In genomic region chr6:41779793-41780622, GRCh38 we compare ENCODE assay signal across 1 cellular context.
TF ChIP-seq lines count a peak whose summit lies in the region.

FRS3 (minus strand) TSS chr6:41779900; CDS start chr6:41776987, 2,913 bp downstream.

TF ChIP-seq in HepG2, 621 proteins besides CTCF, POLR2A, EP300 and RAD21 (continued from another document and continues in another):
- 0 out of 2 replicates have a peak, but pooled peaks have one; percentile 70 for TF ChIP-seq ZHX2 (IDR thresholded peaks at IDR 0.05; ENCODE audit: low read depth)
- no peak for TF ChIP-seq ZHX2 (CRISPR knock-in tag; IDR thresholded peaks at IDR 0.05; ENCODE audit: borderline replicate concordance)
- TF ChIP-seq MAFF (IDR thresholded peaks at IDR 0.05; ENCODE audit: low read depth, low read length), result no peak
- TF ChIP-seq ZNF256 (CRISPR knock-in tag; conservative IDR thresholded peaks at IDR 0.05), result no peak
- TF ChIP-seq, protein P1, sequence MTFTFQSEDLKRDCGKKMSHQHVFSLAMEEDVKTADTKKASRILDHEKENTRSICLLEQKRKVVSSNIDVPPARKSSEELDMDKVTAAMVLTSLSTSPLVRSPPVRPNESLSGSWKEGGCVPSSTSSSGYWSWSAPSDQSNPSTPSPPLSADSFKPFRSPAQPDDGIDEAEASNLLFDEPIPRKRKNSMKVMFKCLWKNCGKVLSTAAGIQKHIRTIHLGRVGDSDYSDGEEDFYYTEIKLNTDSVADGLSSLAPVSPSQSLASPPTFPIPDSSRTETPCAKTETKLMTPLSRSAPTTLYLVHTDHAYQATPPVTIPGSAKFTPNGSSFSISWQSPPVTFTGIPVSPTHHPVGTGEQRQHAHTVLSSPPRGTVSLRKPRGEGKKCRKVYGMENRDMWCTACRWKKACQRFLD (CRISPR knock-in tag; IDR thresholded peaks at IDR 0.05; ENCODE audit: borderline replicate concordance), result peak; percentile 79
- peak; percentile 68; the same call in 1 of the 2 replicates for TF ChIP-seq ZNF329 (CRISPR knock-in tag; IDR thresholded peaks at IDR 0.05; ENCODE audit: low read depth)
- TF ChIP-seq, protein P2, sequence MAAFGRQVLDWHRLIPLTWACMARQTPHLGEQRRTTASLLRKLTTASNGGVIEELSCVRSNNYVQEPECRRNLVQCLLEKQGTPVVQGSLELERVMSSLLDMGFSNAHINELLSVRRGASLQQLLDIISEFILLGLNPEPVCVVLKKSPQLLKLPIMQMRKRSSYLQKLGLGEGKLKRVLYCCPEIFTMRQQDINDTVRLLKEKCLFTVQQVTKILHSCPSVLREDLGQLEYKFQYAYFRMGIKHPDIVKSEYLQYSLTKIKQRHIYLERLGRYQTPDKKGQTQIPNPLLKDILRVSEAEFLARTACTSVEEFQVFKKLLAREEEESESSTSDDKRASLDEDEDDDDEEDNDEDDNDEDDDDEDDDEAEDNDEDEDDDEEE (CRISPR knock-in tag; IDR thresholded peaks at IDR 0.05), result no peak
- TF ChIP-seq ZNF235 (CRISPR knock-in tag; IDR thresholded peaks at IDR 0.05; ENCODE audit: borderline replicate concordance), result no peak; the same call in 1 of the 2 replicates
- TF ChIP-seq CEBPB (IDR thresholded peaks at IDR 0.05; ENCODE audit: borderline replicate concordance, low read depth, low read length), result no peak
- TF ChIP-seq ZBTB8A (CRISPR knock-in tag; IDR thresholded peaks at IDR 0.05; ENCODE audit: borderline replicate concordance, low read depth), result no peak
- TF ChIP-seq ZNF24 (IDR thresholded peaks at IDR 0.05), result 0 out of 2 replicates have a peak, but pooled peaks have one; percentile 54
- TF ChIP-seq, protein P3, sequence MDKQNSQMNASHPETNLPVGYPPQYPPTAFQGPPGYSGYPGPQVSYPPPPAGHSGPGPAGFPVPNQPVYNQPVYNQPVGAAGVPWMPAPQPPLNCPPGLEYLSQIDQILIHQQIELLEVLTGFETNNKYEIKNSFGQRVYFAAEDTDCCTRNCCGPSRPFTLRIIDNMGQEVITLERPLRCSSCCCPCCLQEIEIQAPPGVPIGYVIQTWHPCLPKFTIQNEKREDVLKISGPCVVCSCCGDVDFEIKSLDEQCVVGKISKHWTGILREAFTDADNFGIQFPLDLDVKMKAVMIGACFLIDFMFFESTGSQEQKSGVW (CRISPR knock-in tag; IDR thresholded peaks at IDR 0.05; ENCODE audit: borderline replicate concordance), result no peak
- peak; percentile 94 for TF ChIP-seq IKZF5 (CRISPR knock-in tag; IDR thresholded peaks at IDR 0.05)
- no peak for TF ChIP-seq ZNF382 (CRISPR knock-in tag; IDR thresholded peaks at IDR 0.05; ENCODE audit: borderline replicate concordance)
- no peak for TF ChIP-seq ATF7 (IDR thresholded peaks at IDR 0.05)
- 0 out of 2 replicates have a peak, but pooled peaks have one; percentile 28 for TF ChIP-seq ATF7 (CRISPR knock-in tag; IDR thresholded peaks at IDR 0.05)
- TF ChIP-seq, protein P4, sequence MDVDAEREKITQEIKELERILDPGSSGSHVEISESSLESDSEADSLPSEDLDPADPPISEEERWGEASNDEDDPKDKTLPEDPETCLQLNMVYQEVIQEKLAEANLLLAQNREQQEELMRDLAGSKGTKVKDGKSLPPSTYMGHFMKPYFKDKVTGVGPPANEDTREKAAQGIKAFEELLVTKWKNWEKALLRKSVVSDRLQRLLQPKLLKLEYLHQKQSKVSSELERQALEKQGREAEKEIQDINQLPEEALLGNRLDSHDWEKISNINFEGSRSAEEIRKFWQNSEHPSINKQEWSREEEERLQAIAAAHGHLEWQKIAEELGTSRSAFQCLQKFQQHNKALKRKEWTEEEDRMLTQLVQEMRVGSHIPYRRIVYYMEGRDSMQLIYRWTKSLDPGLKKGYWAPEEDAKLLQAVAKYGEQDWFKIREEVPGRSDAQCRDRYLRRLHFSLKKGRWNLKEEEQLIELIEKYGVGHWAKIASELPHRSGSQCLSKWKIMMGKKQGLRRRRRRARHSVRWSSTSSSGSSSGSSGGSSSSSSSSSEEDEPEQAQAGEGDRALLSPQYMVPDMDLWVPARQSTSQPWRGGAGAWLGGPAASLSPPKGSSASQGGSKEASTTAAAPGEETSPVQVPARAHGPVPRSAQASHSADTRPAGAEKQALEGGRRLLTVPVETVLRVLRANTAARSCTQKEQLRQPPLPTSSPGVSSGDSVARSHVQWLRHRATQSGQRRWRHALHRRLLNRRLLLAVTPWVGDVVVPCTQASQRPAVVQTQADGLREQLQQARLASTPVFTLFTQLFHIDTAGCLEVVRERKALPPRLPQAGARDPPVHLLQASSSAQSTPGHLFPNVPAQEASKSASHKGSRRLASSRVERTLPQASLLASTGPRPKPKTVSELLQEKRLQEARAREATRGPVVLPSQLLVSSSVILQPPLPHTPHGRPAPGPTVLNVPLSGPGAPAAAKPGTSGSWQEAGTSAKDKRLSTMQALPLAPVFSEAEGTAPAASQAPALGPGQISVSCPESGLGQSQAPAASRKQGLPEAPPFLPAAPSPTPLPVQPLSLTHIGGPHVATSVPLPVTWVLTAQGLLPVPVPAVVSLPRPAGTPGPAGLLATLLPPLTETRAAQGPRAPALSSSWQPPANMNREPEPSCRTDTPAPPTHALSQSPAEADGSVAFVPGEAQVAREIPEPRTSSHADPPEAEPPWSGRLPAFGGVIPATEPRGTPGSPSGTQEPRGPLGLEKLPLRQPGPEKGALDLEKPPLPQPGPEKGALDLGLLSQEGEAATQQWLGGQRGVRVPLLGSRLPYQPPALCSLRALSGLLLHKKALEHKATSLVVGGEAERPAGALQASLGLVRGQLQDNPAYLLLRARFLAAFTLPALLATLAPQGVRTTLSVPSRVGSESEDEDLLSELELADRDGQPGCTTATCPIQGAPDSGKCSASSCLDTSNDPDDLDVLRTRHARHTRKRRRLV (CRISPR knock-in tag; IDR thresholded peaks at IDR 0.05), result no peak
- TF ChIP-seq ZNF570 (CRISPR knock-in tag; IDR thresholded peaks at IDR 0.05; ENCODE audit: borderline replicate concordance), result 0 out of 2 replicates have a peak, but pooled peaks have one; percentile 34
- TF ChIP-seq, protein P5, sequence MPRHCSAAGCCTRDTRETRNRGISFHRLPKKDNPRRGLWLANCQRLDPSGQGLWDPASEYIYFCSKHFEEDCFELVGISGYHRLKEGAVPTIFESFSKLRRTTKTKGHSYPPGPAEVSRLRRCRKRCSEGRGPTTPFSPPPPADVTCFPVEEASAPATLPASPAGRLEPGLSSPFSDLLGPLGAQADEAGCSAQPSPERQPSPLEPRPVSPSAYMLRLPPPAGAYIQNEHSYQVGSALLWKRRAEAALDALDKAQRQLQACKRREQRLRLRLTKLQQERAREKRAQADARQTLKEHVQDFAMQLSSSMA (CRISPR knock-in tag; IDR thresholded peaks at IDR 0.05), result no peak
- no peak; the same call in 1 of the 2 replicates for TF ChIP-seq MAF1 (CRISPR knock-in tag; IDR thresholded peaks at IDR 0.05; ENCODE audit: borderline replicate concordance)
- peak; percentile 74 for TF ChIP-seq MXD4 (CRISPR knock-in tag; IDR thresholded peaks at IDR 0.05)
- no peak for TF ChIP-seq ZNF3 (CRISPR knock-in tag; IDR thresholded peaks at IDR 0.05)
- no peak for TF ChIP-seq XBP1 (CRISPR knock-in tag; IDR thresholded peaks at IDR 0.05)
- no peak for TF ChIP-seq SNAI1 (CRISPR knock-in tag; IDR thresholded peaks at IDR 0.05; ENCODE audit: borderline replicate concordance)
- TF ChIP-seq SOX5 (CRISPR knock-in tag; IDR thresholded peaks at IDR 0.05; ENCODE audit: borderline replicate concordance), result peak; percentile 56
- TF ChIP-seq STAG1 (CRISPR knock-in tag; IDR thresholded peaks at IDR 0.05), result peak; percentile 94
- TF ChIP-seq ZNF224 (CRISPR knock-in tag; IDR thresholded peaks at IDR 0.05), result no peak
- TF ChIP-seq CREM (IDR thresholded peaks at IDR 0.05), result peak; percentile 39; the same call in 1 of the 2 replicates
- TF ChIP-seq CREM (CRISPR knock-in tag; IDR thresholded peaks at IDR 0.05), result no peak
- no peak for TF ChIP-seq NFIC (IDR thresholded peaks at IDR 0.05; ENCODE audit: low read length)
- TF ChIP-seq MED13 (CRISPR knock-in tag; IDR thresholded peaks at IDR 0.05), result peak; percentile 71; the same call in 1 of the 2 replicates
- TF ChIP-seq REPIN1 (CRISPR knock-in tag; IDR thresholded peaks at IDR 0.05; ENCODE audit: borderline replicate concordance, low read depth), result peak; percentile 96
- peak; percentile 64 for TF ChIP-seq BHLHE40 (IDR thresholded peaks at IDR 0.05; ENCODE audit: low read length)
- peak; percentile 92 for TF ChIP-seq ZNF234 (CRISPR knock-in tag; conservative IDR thresholded peaks at IDR 0.05)
- TF ChIP-seq ZNF230 (CRISPR knock-in tag; IDR thresholded peaks at IDR 0.05), result peak; percentile 91
- no peak for TF ChIP-seq SOX6 (IDR thresholded peaks at IDR 0.05)
- peak; percentile 73; the same call in 1 of the 2 replicates for TF ChIP-seq SOX6 (CRISPR knock-in tag; IDR thresholded peaks at IDR 0.05)
- no peak for TF ChIP-seq ATRX (CRISPR knock-in tag; IDR thresholded peaks at IDR 0.05; ENCODE audit: borderline replicate concordance)
- peak; percentile 85 for TF ChIP-seq ZHX1 (CRISPR knock-in tag; IDR thresholded peaks at IDR 0.05; ENCODE audit: low read depth)
- TF ChIP-seq KAT2B (IDR thresholded peaks at IDR 0.05; ENCODE audit: borderline replicate concordance, low read depth, low read length), result no peak
- TF ChIP-seq KLF13 (CRISPR knock-in tag; IDR thresholded peaks at IDR 0.05), result no peak
- no peak for TF ChIP-seq ZNF670 (CRISPR knock-in tag; IDR thresholded peaks at IDR 0.05; ENCODE audit: borderline replicate concordance)
- TF ChIP-seq CBFB (CRISPR knock-in tag; IDR thresholded peaks at IDR 0.05), result peak; percentile 95
- 0 out of 2 replicates have a peak, but pooled peaks have one; percentile 38 for TF ChIP-seq ZBTB3 (CRISPR knock-in tag; IDR thresholded peaks at IDR 0.05; ENCODE audit: borderline replicate concordance, low read depth)
